In the genomic region with DNA sequence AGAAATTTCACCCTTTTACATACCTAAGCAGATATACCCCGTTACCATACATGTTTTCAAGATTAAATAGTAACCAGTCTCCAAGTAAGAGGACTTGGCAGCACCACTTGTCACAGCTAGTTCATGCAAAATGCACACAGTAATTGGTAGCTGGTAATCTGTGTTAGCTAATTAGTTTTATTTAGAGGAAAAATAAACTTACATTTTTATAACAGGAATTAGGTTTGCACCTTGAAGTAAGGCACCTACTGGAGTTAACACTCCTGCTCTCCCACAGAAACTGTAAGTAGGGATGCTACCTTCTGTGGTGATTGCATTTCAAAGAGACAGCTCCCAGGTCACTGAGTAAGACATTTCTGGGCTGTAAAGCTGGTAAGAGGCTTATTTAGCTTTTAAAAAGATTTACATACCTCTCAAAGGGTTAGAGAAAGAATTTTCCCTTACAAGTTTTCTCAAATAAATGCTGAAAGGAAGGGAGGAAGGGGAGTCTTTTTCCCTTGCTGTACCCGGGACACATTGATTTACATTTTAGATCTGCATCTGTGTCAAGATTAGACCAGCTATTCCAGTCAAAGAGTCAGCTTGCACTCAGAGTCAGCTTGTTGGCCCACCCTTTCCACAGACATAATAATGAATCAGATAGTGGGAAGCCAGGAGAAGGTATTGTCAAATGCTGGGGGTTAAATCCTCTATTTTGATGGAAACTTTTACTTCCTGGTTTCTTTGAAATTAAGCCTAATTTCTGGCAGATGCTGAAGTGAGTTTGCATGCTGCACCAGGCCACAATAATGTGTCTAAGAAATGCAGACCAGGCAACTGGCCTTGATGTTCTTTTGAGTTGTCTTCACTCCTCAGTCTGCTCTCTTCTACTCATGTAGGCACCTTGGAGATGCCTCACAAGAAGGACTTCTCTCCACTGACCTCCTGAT, we compare ENCODE assay signal across 10 cellular contexts.
A peak's percentile ranks its signal among the peaks of the same experiment; 100 is the strongest.
DNase-seq lines count a peak whose midpoint lies in the region; ATAC-seq and TF ChIP-seq lines count a peak whose summit lies in the region.
"Had no signal": no experiment of that assay in that cellular context is flagged by ENCODE, and none has a peak within 500 bp of the region (broad histone marks: within the 10 kb centered on the region; RNA-seq: fewer than 3 reads in every experiment).

No MANE protein-coding gene starts in this region.

- H3K4me1 ChIP-seq in gastroesophageal sphincter (peaks cover 5 to 26% (median 12%) of the 10 kb centered on the region in 3 donors), tibial nerve (peaks cover 0 to 20% (median 6%) of the 10 kb centered on the region in 4 donors)

- H3K4me3 ChIP-seq in gastroesophageal sphincter (no peak overlapping the region), tibial nerve (no peak overlapping the region)
- H3K4me3 ChIP-seq: colonic mucosa had no signal

- no peak for ATAC-seq in activated T-cell treated with anti-CD3 and anti-CD28 coated beads, Interleukin-2, amount 50 U/mL, for 4 hours
- ATAC-seq in gastroesophageal sphincter: no peak
- no peak for ATAC-seq in GM18907 (IDR thresholded peaks at IDR 0.05; ENCODE audit: unreplicated experiment)

- DNase-seq in activated T-cell treated with anti-CD3 and anti-CD28 coated beads, Interleukin-2, amount 50 U/mL, for 4 hours: no peak
- no peak for DNase-seq in activated T-cell treated with anti-CD3 and anti-CD28 coated beads, Interleukin-2, amount 50 U/mL, for 1 hour
- no peak for DNase-seq in stimulated activated naive CD4-positive, alpha-beta T cell treated with Interleukin-2 at 50 U/mL for 16 hours (lab: John Stamatoyannopoulos, UW)
- no peak for DNase-seq in tibial nerve (ENCODE audit: low spot score in 2 of 2)
- DNase-seq: colonic mucosa had no signal

- H3K36me3 Mint-ChIP-seq in activated T-cell treated with anti-CD3 and anti-CD28 coated beads, Interleukin-2, amount 50 U/mL, for 4 hours (ENCODE audit: insufficient read depth): no peaks in the 10 kb centered on the region
- no peaks in the 10 kb centered on the region for H3K36me3 Mint-ChIP-seq in T-helper 1 cell treated with Interleukin-12 subunit alpha and Interleukin-12 subunit beta and Interleukin-4 antibody, amounts not matched to agents 30 μg/mL and 1 μg/mL, for 36 hours (ENCODE audit: low read depth)
- H3K36me3 Mint-ChIP-seq: CD14-positive monocyte had no signal

- H3K4me3 Mint-ChIP-seq in activated T-cell treated with anti-CD3 and anti-CD28 coated beads, Interleukin-2, amount 50 U/mL, for 4 hours: peak overlapping the region; percentile 64
- H3K4me3 Mint-ChIP-seq in T-helper 1 cell treated with Interleukin-12 subunit alpha and Interleukin-12 subunit beta and Interleukin-4 antibody, amounts not matched to agents 30 μg/mL and 1 μg/mL, for 36 hours: peak overlapping the region; percentile 1
- H3K4me3 Mint-ChIP-seq: CD14-positive monocyte had no signal

- 50% methylated on average over 2 of the region's 2 CpGs for WGBS in gastroesophageal sphincter (ENCODE audit: low coverage in 1 of 2), 2 donors
- 50 to 61% methylated on average over 2 of the region's 2 CpGs for WGBS in tibial nerve, 2 donors

- H3K27me3 Mint-ChIP-seq in activated T-cell treated with anti-CD3 and anti-CD28 coated beads, Interleukin-2, amount 50 U/mL, for 4 hours (ENCODE audit: low read depth): no peaks in the 10 kb centered on the region
- H3K27me3 Mint-ChIP-seq in T-helper 1 cell treated with Interleukin-12 subunit alpha and Interleukin-12 subunit beta and Interleukin-4 antibody, amounts not matched to agents 30 μg/mL and 1 μg/mL, for 36 hours (ENCODE audit: low read depth): no peaks in the 10 kb centered on the region

- TF ChIP-seq CTCF in gastroesophageal sphincter (IDR thresholded peaks at IDR 0.05) (no peak), tibial nerve (IDR thresholded peaks at IDR 0.05) (no peak)

- H3K27me3 ChIP-seq in gastroesophageal sphincter: no peaks in the 10 kb centered on the region
- H3K27me3 ChIP-seq in tibial nerve: no peaks in the 10 kb centered on the region
- H3K27me3 ChIP-seq: colonic mucosa had no signal

- TF ChIP-seq EP300 in gastroesophageal sphincter (IDR thresholded peaks at IDR 0.05) (no peak), tibial nerve (IDR thresholded peaks at IDR 0.05) (no peak)

- no peaks in the 10 kb centered on the region for H3K9me3 ChIP-seq in gastroesophageal sphincter
- H3K9me3 ChIP-seq in tibial nerve: no peaks in the 10 kb centered on the region
- H3K9me3 ChIP-seq: colonic mucosa had no signal

- H3K27ac Mint-ChIP-seq in T-helper 1 cell treated with Interleukin-12 subunit alpha and Interleukin-12 subunit beta and Interleukin-4 antibody, amounts not matched to agents 30 μg/mL and 1 μg/mL, for 36 hours: peak overlapping the region; percentile 94

- H3K4me1 Mint-ChIP-seq in activated T-cell treated with anti-CD3 and anti-CD28 coated beads, Interleukin-2, amount 50 U/mL, for 4 hours (ENCODE audit: low read depth): peaks cover 58% of the 10 kb centered on the region
- peaks cover 51% of the 10 kb centered on the region for H3K4me1 Mint-ChIP-seq in T-helper 1 cell treated with Interleukin-12 subunit alpha and Interleukin-12 subunit beta and Interleukin-4 antibody, amounts not matched to agents 30 μg/mL and 1 μg/mL, for 36 hours (ENCODE audit: low read depth)

- H3K27ac ChIP-seq in gastroesophageal sphincter (peak overlapping the region in 3 of 4 donors; percentile 3 to 86 (median 29)), temporal lobe (ENCODE audit: low read depth, low read length) (peak overlapping the region; percentile 38), tibial nerve (peak overlapping the region in 1 of 4 donors; percentile 14)

- H3K36me3 ChIP-seq in gastroesophageal sphincter (no peaks in the 10 kb centered on the region), tibial nerve (no peaks in the 10 kb centered on the region)
- H3K36me3 ChIP-seq: colonic mucosa had no signal

- no peaks in the 10 kb centered on the region for H3K9me3 Mint-ChIP-seq in activated T-cell treated with anti-CD3 and anti-CD28 coated beads, Interleukin-2, amount 50 U/mL, for 4 hours
- no peaks in the 10 kb centered on the region for H3K9me3 Mint-ChIP-seq in T-helper 1 cell treated with Interleukin-12 subunit alpha and Interleukin-12 subunit beta and Interleukin-4 antibody, amounts not matched to agents 30 μg/mL and 1 μg/mL, for 36 hours
- H3K9me3 Mint-ChIP-seq: CD14-positive monocyte had no signal

- TF ChIP-seq POLR2A in gastroesophageal sphincter (IDR thresholded peaks at IDR 0.05) (no peak), tibial nerve (IDR thresholded peaks at IDR 0.05) (no peak)
